ENCODE assay signal across 24 cellular contexts in the genomic region with DNA sequence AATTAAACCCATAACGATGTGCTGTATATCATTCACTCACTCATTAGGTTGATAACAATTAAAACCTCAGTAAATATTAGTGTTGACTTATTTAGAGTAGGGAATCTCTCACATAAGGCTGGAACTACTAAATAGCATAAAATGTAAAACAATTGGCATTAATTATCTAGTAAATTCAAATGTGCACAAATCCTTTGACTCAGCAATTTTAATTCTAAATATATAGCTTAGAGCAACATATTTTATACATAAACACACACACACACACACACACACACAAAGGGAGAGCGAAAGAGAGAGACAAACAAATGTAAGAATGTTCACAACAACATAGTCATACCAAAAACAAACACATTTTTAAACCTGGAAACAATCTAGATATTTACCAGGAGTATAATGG.
A peak's percentile ranks its signal among the peaks of the same experiment; 100 is the strongest.
DNase-seq lines count a peak whose midpoint lies in the region; ATAC-seq, FAIRE-seq and TF ChIP-seq lines count a peak whose summit lies in the region.
"Had no signal": no experiment of that assay in that cellular context is flagged by ENCODE, and none has a peak within 500 bp of the region (broad histone marks: within the 10 kb centered on the region; RNA-seq: fewer than 3 reads in every experiment).

No MANE protein-coding gene starts in this region.

- H3K4me2 ChIP-seq in HepG2 (ENCODE audit: low read depth, low read length) (no peak overlapping the region), K562 (ENCODE audit: insufficient read depth, low read length) (no peak overlapping the region)
- H3K4me2 ChIP-seq: BLaER1 had no signal

- no peaks in the 10 kb centered on the region for H3K4me1 ChIP-seq in HepG2 (ENCODE audit: insufficient read depth, low read length)
- no peaks in the 10 kb centered on the region for H3K4me1 ChIP-seq in right lobe of liver
- H3K4me1 ChIP-seq in K562 (replicated peaks in 1 of 2; ENCODE audit: control insufficient read depth in 2 of 2, insufficient read depth in 2 of 2, low read length in 2 of 2), result no peaks in the 10 kb centered on the region
- H3K4me1 ChIP-seq: BE2C, BLaER1 had no signal

- TF ChIP-seq CTCF in HepG2 (CRISPR knock-in tag; IDR thresholded peaks at IDR 0.05) (no peak), right lobe of liver (IDR thresholded peaks at IDR 0.05) (no peak), K562 (IDR thresholded peaks at IDR 0.05 in 2 of 3, conservative IDR thresholded peaks at IDR 0.05 in 1 of 3; ENCODE audit: insufficient read depth in 2 of 3, low read depth in 1 of 3, low read length in 3 of 3) (no peak)

- in situ Hi-C loops in HepG2 (cut with HindIII; ENCODE audit: extremely low pct_ligation_motif_present, low pct_unique_long_range_greater_than_20kb) (no loop called here), K562 (cut with MboI) (no loop called here)

- 1% methylated on average over 2 of the region's 2 CpGs for WGBS in HepG2 (ENCODE audit: low lambda C conversion rate)
- WGBS in right lobe of liver (ENCODE audit: insufficient coverage, low coverage, low lambda C conversion rate, missing lambda C conversion rate), result 52% methylated on average over 2 of the region's 2 CpGs
- WGBS in K562 (ENCODE audit: insufficient coverage, low coverage, missing lambda C conversion rate), result 0% methylated on average over 2 of the region's 2 CpGs

- CTCF ChIA-PET in HepG2 (lab: Yijun Ruan, JAX; ENCODE audit: low intra/inter-chr PET ratio, low total read pairs) (no interaction called here), K562 (lab: Yijun Ruan, JAX; ENCODE audit: low intra/inter-chr PET ratio) (no interaction called here)

- no peaks in the 10 kb centered on the region for H3K27me3 ChIP-seq in HepG2 (ENCODE audit: control insufficient read depth in 1 of 2, insufficient read depth in 2 of 2, low read length in 2 of 2)
- H3K27me3 ChIP-seq in right lobe of liver, result no peaks in the 10 kb centered on the region
- H3K27me3 ChIP-seq in K562 (ENCODE audit: control insufficient read depth in 2 of 2, insufficient read depth in 2 of 2, low read length in 2 of 2), result no peaks in the 10 kb centered on the region
- H3K27me3 ChIP-seq: BE2C, BLaER1 had no signal

- H3K9me1 ChIP-seq in K562 (ENCODE audit: control insufficient read depth, insufficient read depth, low read length), result no peaks in the 10 kb centered on the region

- DNase-seq in HepG2 (ENCODE audit: low spot score) (no peak), right lobe of liver (no peak), K562 (ENCODE audit: extremely low read depth in 1 of 4, low spot score in 3 of 4) (no peak), NK-92 (lab: John Stamatoyannopoulos, UW; ENCODE audit: unreplicated experiment) (no peak), amniotic stem cell (lab: John Stamatoyannopoulos, UW) (no peak)
- DNase-seq: ACHN; BE2C; C1 segment of cervical spinal cord; CD4-positive, alpha-beta memory T cell; CD4-positive, CD25-positive, alpha-beta regulatory T cell; CD8-positive, alpha-beta memory T cell; COR-L47; DMS 273 treated with DMSO at 0.1 percent for 48 hours; DMS153; DMS53; DMS79; DND-41; EL; GDM1 had no signal

- intact Hi-C loops in HepG2 (cut with micrococcal nuclease; ENCODE audit: unreplicated experiment), result no loop called here
- intact Hi-C loops in right lobe of liver (cut with DNase I), result no loop called here
- intact Hi-C loops in K562 (cut with micrococcal nuclease), result no loop called here

- H4K20me1 ChIP-seq in HepG2 (ENCODE audit: insufficient read depth, low read length), result no peaks in the 10 kb centered on the region
- no peaks in the 10 kb centered on the region for H4K20me1 ChIP-seq in K562 (replicated peaks; ENCODE audit: control insufficient read depth, insufficient read depth, low read length)
- H4K20me1 ChIP-seq: BLaER1 had no signal

- ATAC-seq in HepG2, result no peak
- no peak for ATAC-seq in right lobe of liver
- ATAC-seq in K562, result no peak
- ATAC-seq: GM12878 had no signal

- FAIRE-seq in HepG2 (lab: Jason Lieb, UNC) (no peak), K562 (lab: Jason Lieb, UNC) (no peak)
- FAIRE-seq: GM12878, GM12892, GM18507 had no signal

- TF ChIP-seq RAD21 in HepG2 (CRISPR knock-in tag; IDR thresholded peaks at IDR 0.05), result no peak
- no peak for TF ChIP-seq RAD21 in K562 (CRISPR knock-in tag; conservative IDR thresholded peaks at IDR 0.05 in 1 of 2, IDR thresholded peaks at IDR 0.05 in 1 of 2)

- TF ChIP-seq EP300 in HepG2 (IDR thresholded peaks at IDR 0.05; ENCODE audit: low read depth in 2 of 2, low read length in 2 of 2), result no peak
- no peak for TF ChIP-seq EP300 in HepG2 (CRISPR knock-in tag; IDR thresholded peaks at IDR 0.05; ENCODE audit: borderline replicate concordance)
- no peak for TF ChIP-seq EP300 in K562 (IDR thresholded peaks at IDR 0.05; ENCODE audit: low read length)

- H3K27ac ChIP-seq in HepG2 (ENCODE audit: extremely low read length, insufficient read depth, low read length) (no peak overlapping the region), right lobe of liver (no peak overlapping the region), K562 (ENCODE audit: extremely low read depth, low read depth, low read length) (no peak overlapping the region)
- H3K27ac ChIP-seq: 22Rv1, BLaER1 had no signal

- BruUV-seq in HepG2 (replicated peaks; lab: Mats Ljungman, UMichigan), result no TSS peak
- no TSS peak for BruUV-seq in K562 (replicated peaks; lab: Mats Ljungman, UMichigan)

- H3K9ac ChIP-seq in HepG2 (ENCODE audit: insufficient read depth, low read depth, low read length) (no peak overlapping the region), K562 (ENCODE audit: insufficient read depth in 1 of 2, low read depth in 2 of 2, low read length in 2 of 2) (no peak overlapping the region)
- H3K9ac ChIP-seq: BLaER1 had no signal

- H3K79me2 ChIP-seq in HepG2 (ENCODE audit: insufficient read depth, low read length) (no peaks in the 10 kb centered on the region), K562 (ENCODE audit: control insufficient read depth, insufficient read depth, low read length) (no peaks in the 10 kb centered on the region)

- POLR2A ChIA-PET in HepG2 (lab: Yijun Ruan, JAX) (no interaction called here), K562 (lab: Yijun Ruan, JAX) (no interaction called here)

- no peaks in the 10 kb centered on the region for H3K9me3 ChIP-seq in HepG2 (ENCODE audit: low read length)
- no peaks in the 10 kb centered on the region for H3K9me3 ChIP-seq in right lobe of liver
- no peaks in the 10 kb centered on the region for H3K9me3 ChIP-seq in K562 (replicated peaks; ENCODE audit: control insufficient read depth, insufficient read depth, low read depth, low read length)
- H3K9me3 ChIP-seq: BE2C had no signal

- H3K36me3 ChIP-seq in HepG2 (replicated peaks in 1 of 2; ENCODE audit: control insufficient read depth in 1 of 2, insufficient read depth in 2 of 2, low read length in 2 of 2) (no peaks in the 10 kb centered on the region), right lobe of liver (no peaks in the 10 kb centered on the region), K562 (ENCODE audit: control insufficient read depth, insufficient read depth, low read length) (no peaks in the 10 kb centered on the region)
- H3K36me3 ChIP-seq: BE2C, BLaER1 had no signal

- no peak for TF ChIP-seq POLR2A in HepG2 (IDR thresholded peaks at IDR 0.05; ENCODE audit: insufficient read depth in 1 of 2, low read depth in 2 of 2, low read length in 2 of 2)
- no peak for TF ChIP-seq POLR2A in right lobe of liver (IDR thresholded peaks at IDR 0.05)
- TF ChIP-seq POLR2A in K562 (conservative IDR thresholded peaks at IDR 0.05), result no peak

- H3K4me3 ChIP-seq in HepG2 (replicated peaks in 1 of 3; ENCODE audit: insufficient read depth in 1 of 3, low read depth in 2 of 3, low read length in 3 of 3) (no peak overlapping the region), right lobe of liver (no peak overlapping the region), K562 (no peak overlapping the region)
- H3K4me3 ChIP-seq: BLaER1, GM12878 had no signal

- H2AFZ ChIP-seq in HepG2 (ENCODE audit: low read length) (no peak overlapping the region), K562 (ENCODE audit: low read depth, low read length) (no peak overlapping the region)

TF ChIP-seq in HepG2, 621 proteins besides CTCF, POLR2A, EP300 and RAD21:
- TF ChIP-seq KAT7 (CRISPR knock-in tag; IDR thresholded peaks at IDR 0.05; ENCODE audit: borderline replicate concordance) (no peak), FIP1L1 (IDR thresholded peaks at IDR 0.05; ENCODE audit: borderline replicate concordance, insufficient read depth, low read depth, low read length) (no peak), MAFK (conservative IDR thresholded peaks at IDR 0.05 in 1 of 2, IDR thresholded peaks at IDR 0.05 in 1 of 2; ENCODE audit: low read length in 2 of 2) (peak; percentile 67 to 88), MAFF (IDR thresholded peaks at IDR 0.05; ENCODE audit: low read depth, low read length) (peak; percentile 82)

TF ChIP-seq in K562, 482 proteins besides CTCF, POLR2A, EP300 and RAD21 (continues in another document):
- TF ChIP-seq MAFF (IDR thresholded peaks at IDR 0.05; ENCODE audit: low read length) (peak; percentile 52; the same call in 1 of the 2 replicates), ZNF449 (CRISPR knock-in tag; IDR thresholded peaks at IDR 0.05) (no peak), BRF1 (IDR thresholded peaks at IDR 0.05; ENCODE audit: borderline replicate concordance, extremely low read depth, insufficient read length) (no peak), CHCHD3 (CRISPR knock-in tag; IDR thresholded peaks at IDR 0.05) (no peak), RUNX1 (IDR thresholded peaks at IDR 0.05; ENCODE audit: low read depth) (no peak), C11orf30 (IDR thresholded peaks at IDR 0.05; ENCODE audit: low read depth) (peak; percentile 44; the same call in 1 of the 2 replicates), ZBED1 (IDR thresholded peaks at IDR 0.05) (no peak), SMAD4 (CRISPR knock-in tag; conservative IDR thresholded peaks at IDR 0.05) (no peak), MAFK (IDR thresholded peaks at IDR 0.05; ENCODE audit: low read length) (peak; percentile 40; the same call in 1 of the 2 replicates)

Comparison
In these comparisons a context has a peak if more than half of its experiments do, and no peak if none do; other contexts are left out.
1. Of the 241 proteins assayed by ChIP-seq in both HepG2 and K562: peak only in HepG2: none; only in K562: MAFG; in both: MAFF and MAFK; in neither: 238.